Comparison of ENCODE assay signal across 9 cellular contexts in genomic region chr4:90328558-90328957, GRCh38.
DNase-seq lines count a peak whose midpoint lies in the region; ATAC-seq and TF ChIP-seq lines count a peak whose summit lies in the region.
"Had no signal": no experiment of that assay in that cellular context is flagged by ENCODE, and none has a peak within 500 bp of the region (broad histone marks: within the 10 kb centered on the region; RNA-seq: fewer than 3 reads in every experiment).

No MANE protein-coding gene starts in this region.

- in situ Hi-C loops in KBM-7 (cut with MboI; ENCODE audit: low pct_unique_long_range_greater_than_20kb, low sequenced_read_pairs), result no loop called here

- H3K27ac ChIP-seq in HL-60 (replicated peaks), result peak overlapping the region; percentile 48

- no peaks in the 10 kb centered on the region for H3K27me3 ChIP-seq in HL-60 (ENCODE audit: insufficient read depth, poor library complexity, severe bottlenecking)

- no peak overlapping the region for H3K4me3 ChIP-seq in HL-60 (replicated peaks; ENCODE audit: insufficient read depth, low read length)

- DNase-seq in A172 (ENCODE audit: low spot score), result peak; percentile 17
- DNase-seq in HL-60 (ENCODE audit: low read depth in 1 of 2, low spot score in 1 of 2), result peak in 1 of 2 experiments; percentile 90
- peak; percentile 74 for DNase-seq in cardiac septum (ENCODE audit: low spot score)
- DNase-seq in KBM-7, result no peak
- no peak for DNase-seq in RPMI8226
- DNase-seq in ureter (ENCODE audit: low spot score), result no peak
- DNase-seq: dermis blood vessel endothelial cell had no signal

- peak; percentile 80 for ATAC-seq in SK-N-SH treated with all-trans-retinoic acid at 6 μM for 48 hours
- no peak for ATAC-seq in GM21515 (IDR thresholded peaks at IDR 0.05; ENCODE audit: unreplicated experiment)

- TF ChIP-seq CTCF in HL-60 (IDR thresholded peaks at IDR 0.05; ENCODE audit: insufficient read depth, low read length), result no peak

- intact Hi-C loops in cardiac septum (cut with DNase I), result no loop called here

TF ChIP-seq in SK-N-SH treated with all-trans-retinoic acid at 6 μM for 48 hours, 23 proteins besides CTCF, POLR2A, EP300 and RAD21:
- TF ChIP-seq PPARA (CRISPR knock-in tag; IDR thresholded peaks at IDR 0.05; ENCODE audit: borderline replicate concordance), result no peak
- TF ChIP-seq, protein P1, sequence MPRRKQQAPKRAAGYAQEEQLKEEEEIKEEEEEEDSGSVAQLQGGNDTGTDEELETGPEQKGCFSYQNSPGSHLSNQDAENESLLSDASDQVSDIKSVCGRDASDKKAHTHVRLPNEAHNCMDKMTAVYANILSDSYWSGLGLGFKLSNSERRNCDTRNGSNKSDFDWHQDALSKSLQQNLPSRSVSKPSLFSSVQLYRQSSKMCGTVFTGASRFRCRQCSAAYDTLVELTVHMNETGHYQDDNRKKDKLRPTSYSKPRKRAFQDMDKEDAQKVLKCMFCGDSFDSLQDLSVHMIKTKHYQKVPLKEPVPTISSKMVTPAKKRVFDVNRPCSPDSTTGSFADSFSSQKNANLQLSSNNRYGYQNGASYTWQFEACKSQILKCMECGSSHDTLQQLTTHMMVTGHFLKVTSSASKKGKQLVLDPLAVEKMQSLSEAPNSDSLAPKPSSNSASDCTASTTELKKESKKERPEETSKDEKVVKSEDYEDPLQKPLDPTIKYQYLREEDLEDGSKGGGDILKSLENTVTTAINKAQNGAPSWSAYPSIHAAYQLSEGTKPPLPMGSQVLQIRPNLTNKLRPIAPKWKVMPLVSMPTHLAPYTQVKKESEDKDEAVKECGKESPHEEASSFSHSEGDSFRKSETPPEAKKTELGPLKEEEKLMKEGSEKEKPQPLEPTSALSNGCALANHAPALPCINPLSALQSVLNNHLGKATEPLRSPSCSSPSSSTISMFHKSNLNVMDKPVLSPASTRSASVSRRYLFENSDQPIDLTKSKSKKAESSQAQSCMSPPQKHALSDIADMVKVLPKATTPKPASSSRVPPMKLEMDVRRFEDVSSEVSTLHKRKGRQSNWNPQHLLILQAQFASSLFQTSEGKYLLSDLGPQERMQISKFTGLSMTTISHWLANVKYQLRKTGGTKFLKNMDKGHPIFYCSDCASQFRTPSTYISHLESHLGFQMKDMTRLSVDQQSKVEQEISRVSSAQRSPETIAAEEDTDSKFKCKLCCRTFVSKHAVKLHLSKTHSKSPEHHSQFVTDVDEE (CRISPR knock-in tag; IDR thresholded peaks at IDR 0.05), result 0 out of 2 replicates have a peak, but pooled peaks have one; percentile 51
- TF ChIP-seq TCF4 (CRISPR knock-in tag; IDR thresholded peaks at IDR 0.05; ENCODE audit: borderline replicate concordance), result peak; percentile 48; the same call in 1 of the 2 replicates

Comparison
In these comparisons a context has a peak if more than half of its experiments do, and no peak if none do; other contexts are left out.
1. DNase-seq: peak in A172 (single experiment) and cardiac septum (single experiment); none in KBM-7 (single experiment), RPMI8226 (single experiment) and ureter (single experiment).